ENCODE assay signal across 27 cellular contexts in genomic region chr5:131368866-131369265, GRCh38.
A peak's percentile ranks its signal among the peaks of the same experiment; 100 is the strongest.
DNase-seq lines count a peak whose midpoint lies in the region; ATAC-seq, FAIRE-seq and TF ChIP-seq lines count a peak whose summit lies in the region.
"Had no signal": no experiment of that assay in that cellular context is flagged by ENCODE, and none has a peak within 500 bp of the region (broad histone marks: within the 10 kb centered on the region; RNA-seq: fewer than 3 reads in every experiment).

No MANE protein-coding gene starts in this region.

- peaks cover 31% of the 10 kb centered on the region for H3K36me3 Mint-ChIP-seq in activated naive CD8-positive, alpha-beta T cell
- peaks cover 39% of the 10 kb centered on the region for H3K36me3 Mint-ChIP-seq in activated naive CD8-positive, alpha-beta T cell treated with anti-CD3 and anti-CD28 coated beads, Interleukin-2, amount 50 U/mL, for 24 hours (ENCODE audit: low read depth)
- H3K36me3 Mint-ChIP-seq in T-helper 17 cell (ENCODE audit: low read depth) (peaks cover 9% of the 10 kb centered on the region), memory B cell (peaks cover 35% of the 10 kb centered on the region)
- peaks cover 32 to 63% of the 10 kb centered on the region in 2 donors for H3K36me3 Mint-ChIP-seq in stimulated activated naive B cell treated with anti-CD40 and anti-IgM and Interleukin-4, amounts not matched to agents 10 μg/mL and 1 μg/mL and 100 μg/mL, for 72 hours

- DNase-seq in activated naive CD8-positive, alpha-beta T cell treated with anti-CD3 and anti-CD28 coated beads, Interleukin-2, amount 50 U/mL, for 24 hours, result no peak
- DNase-seq in T-helper 17 cell (no peak), memory B cell (ENCODE audit: low spot score in 2 of 2) (no peak), NCI-H1694 treated with DMSO at 0.1 percent for 48 hours (lab: John Stamatoyannopoulos, UW) (no peak), D721Med (ENCODE audit: insufficient read length, low spot score) (no peak)
- no peak for DNase-seq in stimulated activated naive B cell treated with anti-CD40 and anti-IgM and Interleukin-4, amounts not matched to agents 10 μg/mL and 1 μg/mL and 100 μg/mL, for 72 hours
- DNase-seq: activated CD4-positive, alpha-beta T cell treated with anti-CD3 and anti-CD28 coated beads for 1 hour; activated naive CD4-positive, alpha-beta T cell treated with Interleukin-2 at 50 U/mL for 16 hours; activated T-cell treated with anti-CD3 and anti-CD28 coated beads, Interleukin-2, amount 50 U/mL, for 1 hour; aorta; effector CD4-positive, alpha-beta T cell; GOT3; HFFc6; islet precursor cell; left ventricle myocardium inferior; mesendoderm; NCI-H1417 treated with DMSO at 0.1 percent for 48 hours; NCI-H2081; NCI-H526 treated with DMSO at 0.1 percent for 48 hours; NK-92 treated with Interleukin-12 subunit alpha and Interleukin-12 subunit beta, amount 100 ng/mL, for 24 hours; occipital lobe; stimulated activated CD4-positive, alpha-beta T cell treated with anti-CD3 and anti-CD28 coated beads, Interleukin-4, amount 100 ng/mL, for 1 hour; T-helper 2 cell had no signal

- H3K4me3 Mint-ChIP-seq in activated naive CD8-positive, alpha-beta T cell, result peak overlapping the region; percentile 46
- no peak overlapping the region for H3K4me3 Mint-ChIP-seq in activated naive CD8-positive, alpha-beta T cell treated with anti-CD3 and anti-CD28 coated beads, Interleukin-2, amount 50 U/mL, for 24 hours
- no peak overlapping the region for H3K4me3 Mint-ChIP-seq in T-helper 17 cell
- H3K4me3 Mint-ChIP-seq in memory B cell, result no peak overlapping the region
- H3K4me3 Mint-ChIP-seq in stimulated activated naive B cell treated with anti-CD40 and anti-IgM and Interleukin-4, amounts not matched to agents 10 μg/mL and 1 μg/mL and 100 μg/mL, for 72 hours, result no peak overlapping the region
- H3K4me3 Mint-ChIP-seq: HFFc6, type B pancreatic cell had no signal

- no peaks in the 10 kb centered on the region for H3K9me3 ChIP-seq in T-helper 17 cell (ENCODE audit: control insufficient read depth, low read length, poor library complexity, severe bottlenecking)
- H3K9me3 ChIP-seq: left ventricle myocardium inferior had no signal

- FAIRE-seq in D721Med (lab: Jason Lieb, UNC), result no peak
- FAIRE-seq: bronchial epithelial cell, colon had no signal

- no peak for ATAC-seq in activated naive CD8-positive, alpha-beta T cell treated with anti-CD3 and anti-CD28 coated beads, Interleukin-2, amount 50 U/mL, for 24 hours
- no peak for ATAC-seq in T-helper 17 cell
- ATAC-seq in memory B cell (ENCODE audit: low read depth), result no peak
- no peak for ATAC-seq in stimulated activated naive B cell treated with anti-CD40 and anti-IgM and Interleukin-4, amounts not matched to agents 10 μg/mL and 1 μg/mL and 100 μg/mL, for 72 hours (replicated peaks)

- H3K9me3 Mint-ChIP-seq in activated naive CD8-positive, alpha-beta T cell (ENCODE audit: low read depth), result peaks cover 7% of the 10 kb centered on the region
- no peaks in the 10 kb centered on the region for H3K9me3 Mint-ChIP-seq in activated naive CD8-positive, alpha-beta T cell treated with anti-CD3 and anti-CD28 coated beads, Interleukin-2, amount 50 U/mL, for 24 hours
- H3K9me3 Mint-ChIP-seq in memory B cell, result peaks cover 1% of the 10 kb centered on the region
- peaks cover 0 to 4% of the 10 kb centered on the region in 2 donors for H3K9me3 Mint-ChIP-seq in stimulated activated naive B cell treated with anti-CD40 and anti-IgM and Interleukin-4, amounts not matched to agents 10 μg/mL and 1 μg/mL and 100 μg/mL, for 72 hours
- H3K9me3 Mint-ChIP-seq: HFFc6 had no signal

- H3K4me1 Mint-ChIP-seq in activated naive CD8-positive, alpha-beta T cell (ENCODE audit: low read depth), result peaks cover 89% of the 10 kb centered on the region
- peaks cover 90% of the 10 kb centered on the region for H3K4me1 Mint-ChIP-seq in activated naive CD8-positive, alpha-beta T cell treated with anti-CD3 and anti-CD28 coated beads, Interleukin-2, amount 50 U/mL, for 24 hours
- H3K4me1 Mint-ChIP-seq in T-helper 17 cell, result peaks cover 64% of the 10 kb centered on the region
- H3K4me1 Mint-ChIP-seq in memory B cell, result peaks cover 50% of the 10 kb centered on the region
- peaks cover 37 to 81% of the 10 kb centered on the region in 2 donors for H3K4me1 Mint-ChIP-seq in stimulated activated naive B cell treated with anti-CD40 and anti-IgM and Interleukin-4, amounts not matched to agents 10 μg/mL and 1 μg/mL and 100 μg/mL, for 72 hours

- TF ChIP-seq CTCF in D721Med (IDR thresholded peaks at IDR 0.05; ENCODE audit: insufficient read depth, missing control alignments), result no peak

- peak overlapping the region; percentile 92 for H3K27ac Mint-ChIP-seq in activated naive CD8-positive, alpha-beta T cell
- no peak overlapping the region for H3K27ac Mint-ChIP-seq in activated naive CD8-positive, alpha-beta T cell treated with anti-CD3 and anti-CD28 coated beads, Interleukin-2, amount 50 U/mL, for 24 hours
- H3K27ac Mint-ChIP-seq in T-helper 17 cell, result peak overlapping the region; percentile 96
- peak overlapping the region; percentile 98 for H3K27ac Mint-ChIP-seq in memory B cell
- H3K27ac Mint-ChIP-seq in stimulated activated naive B cell treated with anti-CD40 and anti-IgM and Interleukin-4, amounts not matched to agents 10 μg/mL and 1 μg/mL and 100 μg/mL, for 72 hours, result peak overlapping the region; percentile 47
- H3K27ac Mint-ChIP-seq: HFFc6, type B pancreatic cell had no signal

- no peaks in the 10 kb centered on the region for H3K27me3 Mint-ChIP-seq in activated naive CD8-positive, alpha-beta T cell
- no peaks in the 10 kb centered on the region for H3K27me3 Mint-ChIP-seq in activated naive CD8-positive, alpha-beta T cell treated with anti-CD3 and anti-CD28 coated beads, Interleukin-2, amount 50 U/mL, for 24 hours
- H3K27me3 Mint-ChIP-seq in T-helper 17 cell (no peaks in the 10 kb centered on the region), memory B cell (no peaks in the 10 kb centered on the region)
- no peaks in the 10 kb centered on the region for H3K27me3 Mint-ChIP-seq in stimulated activated naive B cell treated with anti-CD40 and anti-IgM and Interleukin-4, amounts not matched to agents 10 μg/mL and 1 μg/mL and 100 μg/mL, for 72 hours
- H3K27me3 Mint-ChIP-seq: type B pancreatic cell had no signal
